Comparison of ENCODE assay signal across 9 cellular contexts in the genomic region with DNA sequence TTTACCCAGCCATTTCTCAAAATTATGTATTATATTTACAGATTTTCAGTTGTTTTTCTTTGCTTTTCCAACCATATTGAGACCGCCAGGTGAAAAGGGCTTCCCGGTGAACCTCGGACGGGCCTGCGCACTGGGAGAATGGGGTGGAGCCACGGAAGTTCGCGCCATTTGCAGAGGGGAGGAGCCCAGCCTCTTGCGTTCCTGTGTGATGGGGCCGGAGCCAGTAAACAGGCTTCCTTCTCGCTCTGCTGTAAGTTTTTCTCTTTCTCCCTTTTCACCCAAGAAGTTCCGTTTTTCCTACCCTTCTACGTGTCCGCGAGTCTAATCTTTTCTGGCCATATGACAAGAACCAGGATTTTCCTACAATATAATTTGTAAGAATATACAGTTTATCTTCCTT.
DNase-seq lines count a peak whose midpoint lies in the region; ATAC-seq and TF ChIP-seq lines count a peak whose summit lies in the region.
"Had no signal": no experiment of that assay in that cellular context is flagged by ENCODE, and none has a peak within 500 bp of the region (broad histone marks: within the 10 kb centered on the region; RNA-seq: fewer than 3 reads in every experiment).

No MANE protein-coding gene starts in this region.

- H3K4me1 Mint-ChIP-seq in activated CD4-positive, alpha-beta T cell treated with anti-CD3 and anti-CD28 coated beads for 36 hours = no peaks in the 10 kb centered on the region

- TF ChIP-seq POLR2A in ovary (IDR thresholded peaks at IDR 0.05) = no peak

- DNase-seq in activated CD4-positive, alpha-beta T cell treated with anti-CD3 and anti-CD28 coated beads for 36 hours = peak; percentile 50
- no peak for DNase-seq in activated CD4-positive, alpha-beta T cell treated with anti-CD3 and anti-CD28 coated beads, Interleukin-2, amount 50 U/mL, for 1 hour
- DNase-seq in NCI-H187 treated with DMSO at 0.1 percent for 48 hours (lab: John Stamatoyannopoulos, UW) (peak; percentile 49), colonic mucosa (peak; percentile 45), ovary (peak in 4 of 5 donors; percentile 14 to 32 (median 22)), AG08396 (ENCODE audit: low spot score) (no peak), NCI-H774 (lab: John Stamatoyannopoulos, UW) (no peak), GM03348 (ENCODE audit: low spot score) (no peak)
- DNase-seq: IMR-90 had no signal

- TF ChIP-seq CTCF in colonic mucosa (IDR thresholded peaks at IDR 0.05) (no peak), ovary (IDR thresholded peaks at IDR 0.05) (no peak)

- CTCF ChIA-PET in activated CD4-positive, alpha-beta T cell treated with anti-CD3 and anti-CD28 coated beads for 36 hours (lab: Charles Lee) = no interaction called here

- no peaks in the 10 kb centered on the region for H3K36me3 Mint-ChIP-seq in activated CD4-positive, alpha-beta T cell treated with anti-CD3 and anti-CD28 coated beads for 36 hours (ENCODE audit: low read depth)

- no peak overlapping the region for H3K4me3 ChIP-seq in colonic mucosa
- no peak overlapping the region for H3K4me3 ChIP-seq in ovary

- H3K9ac ChIP-seq in colonic mucosa (ENCODE audit: low read depth in 2 of 2, low read length in 2 of 2) = no peak overlapping the region

- peak overlapping the region; percentile 64 for H3K4me3 Mint-ChIP-seq in activated CD4-positive, alpha-beta T cell treated with anti-CD3 and anti-CD28 coated beads for 36 hours

- peaks cover 1% of the 10 kb centered on the region for H3K9me3 Mint-ChIP-seq in activated CD4-positive, alpha-beta T cell treated with anti-CD3 and anti-CD28 coated beads for 36 hours (ENCODE audit: low read depth)

- peaks cover 4% of the 10 kb centered on the region for H3K9me3 ChIP-seq in colonic mucosa
- H3K9me3 ChIP-seq in ovary = no peaks in the 10 kb centered on the region

- POLR2A ChIA-PET in activated CD4-positive, alpha-beta T cell treated with anti-CD3 and anti-CD28 coated beads for 36 hours (lab: Charles Lee) = no interaction called here

- WGBS in ovary, 3 donors = 74 to 92% (median 92%) methylated on average over 15 of the region's 15 CpGs

- peak; percentile 80 for ATAC-seq in activated CD4-positive, alpha-beta T cell treated with anti-CD3 and anti-CD28 coated beads for 36 hours

- intact Hi-C loops in activated CD4-positive, alpha-beta T cell treated with anti-CD3 and anti-CD28 coated beads for 36 hours (cut with DNase I, micrococcal nuclease) = no loop called here
- intact Hi-C loops in colonic mucosa (cut with DNase I) = no loop called here
- intact Hi-C loops in ovary (cut with DNase I) = no loop called here

- no peaks in the 10 kb centered on the region for H3K27me3 ChIP-seq in colonic mucosa
- peaks cover 4% of the 10 kb centered on the region for H3K27me3 ChIP-seq in ovary

- no peak for TF ChIP-seq EP300 in ovary (IDR thresholded peaks at IDR 0.05)

- no peaks in the 10 kb centered on the region for H3K36me3 ChIP-seq in colonic mucosa
- no peaks in the 10 kb centered on the region for H3K36me3 ChIP-seq in ovary

- H3K27me3 Mint-ChIP-seq in activated CD4-positive, alpha-beta T cell treated with anti-CD3 and anti-CD28 coated beads for 36 hours = no peaks in the 10 kb centered on the region

- H3K4me1 ChIP-seq in colonic mucosa = no peaks in the 10 kb centered on the region
- H3K4me1 ChIP-seq in ovary (ENCODE audit: insufficient read depth) = no peaks in the 10 kb centered on the region

- no peak overlapping the region for H3K27ac ChIP-seq in colonic mucosa
- H3K27ac ChIP-seq in ovary = no peak overlapping the region

- peak overlapping the region; percentile 24 for H3K27ac Mint-ChIP-seq in activated CD4-positive, alpha-beta T cell treated with anti-CD3 and anti-CD28 coated beads for 36 hours

Comparison
In these comparisons a context has a peak if more than half of its experiments do, and no peak if none do; other contexts are left out.
1. DNase-seq: peak in activated CD4-positive, alpha-beta T cell treated with anti-CD3 and anti-CD28 coated beads for 36 hours (single experiment), NCI-H187 treated with DMSO at 0.1 percent for 48 hours (single experiment), colonic mucosa (single experiment) and ovary (4 of 5); none in activated CD4-positive, alpha-beta T cell treated with anti-CD3 and anti-CD28 coated beads, Interleukin-2, amount 50 U/mL, for 1 hour (single experiment), AG08396 (single experiment), NCI-H774 (single experiment) and GM03348 (single experiment).